Comparison of ENCODE assay signal across 13 cellular contexts in the genomic region with DNA sequence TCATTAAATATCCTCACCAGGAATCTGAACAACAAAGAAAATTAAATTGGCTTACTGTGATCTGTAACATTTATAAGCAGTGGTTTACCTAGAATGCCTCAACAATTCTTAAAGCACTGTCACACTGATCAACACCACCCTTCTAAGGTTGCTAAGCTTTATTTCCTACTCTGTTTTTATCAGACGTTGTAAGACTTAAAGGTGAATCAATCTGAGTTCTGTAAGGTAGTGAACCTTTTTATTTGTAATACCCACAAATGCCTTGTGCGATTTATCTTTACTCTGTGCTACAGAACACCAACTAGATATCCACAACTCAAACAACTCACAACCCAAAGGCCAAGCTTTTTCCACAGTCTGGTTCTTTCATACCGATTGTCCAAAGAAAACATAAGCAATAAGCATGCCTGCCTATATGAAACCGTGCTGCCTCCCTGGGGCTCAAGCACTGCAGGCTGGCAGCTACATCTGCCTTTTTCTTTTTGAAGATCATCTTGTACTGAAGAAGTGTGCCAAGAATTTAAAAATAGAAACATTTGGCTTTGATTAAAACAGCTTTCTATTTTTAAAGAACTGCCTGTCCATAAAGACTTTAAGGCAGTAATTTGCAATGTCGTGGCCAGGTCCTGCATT.
DNase-seq lines count a peak whose midpoint lies in the region; ATAC-seq and TF ChIP-seq lines count a peak whose summit lies in the region.
"Had no signal": no experiment of that assay in that cellular context is flagged by ENCODE, and none has a peak within 500 bp of the region (broad histone marks: within the 10 kb centered on the region; RNA-seq: fewer than 3 reads in every experiment).

No MANE protein-coding gene starts in this region.

- POLR2A ChIA-PET in MCF 10A (lab: Yijun Ruan, JAX) (interaction anchor here (3.4 kb wide), 1 partner anchor 17 kb away, joined by 8 read pairs; no protein-coding TSS in a partner anchor), T-cell (lab: Charles Lee) (interaction anchor here in 1 of 2 donors (0.6 kb wide), 1 partner anchor 27 kb away, joined by 6 read pairs; no protein-coding TSS in a partner anchor)

- CTCF ChIA-PET in MCF 10A (lab: Yijun Ruan, JAX) (interaction anchor here (0.8 to 1.8 kb wide), 5 partner anchors 17 to 366 kb away, joined by 3 to 9 read pairs (median 4); no protein-coding TSS in a partner anchor), T-cell (lab: Charles Lee) (interaction anchor here (0.6 kb wide), 2 partner anchors 201 to 1844 kb away, joined by 3 read pairs; no protein-coding TSS in a partner anchor)

- no peaks in the 10 kb centered on the region for H3K79me2 ChIP-seq in mesendoderm (ENCODE audit: control insufficient read depth, insufficient read depth, low read length)

- H3K36me3 ChIP-seq in breast epithelium, result no peaks in the 10 kb centered on the region
- no peaks in the 10 kb centered on the region for H3K36me3 ChIP-seq in mesendoderm (ENCODE audit: control insufficient read depth, insufficient read depth, low read length)
- H3K36me3 ChIP-seq: neutrophil had no signal

- no peak overlapping the region for H2BK120ac ChIP-seq in mesendoderm (ENCODE audit: low read depth, low read length)

- peak; percentile 5 for DNase-seq in MCF 10A (ENCODE audit: unreplicated experiment)
- no peak for DNase-seq in breast epithelium (ENCODE audit: low spot score in 2 of 2)
- peak; percentile 59 for DNase-seq in epidermal melanocyte (ENCODE audit: insufficient read length, low spot score)
- no peak for DNase-seq in mesendoderm
- no peak for DNase-seq in T-cell
- no peak for DNase-seq in OCI-M2 (lab: John Stamatoyannopoulos, UW; ENCODE audit: unreplicated experiment)
- no peak for DNase-seq in AG08396 (ENCODE audit: low spot score)
- DNase-seq: activated CD4-positive, CD25-positive, alpha-beta regulatory T cell treated with anti-CD3 and anti-CD28 coated beads, Interleukin-2, amount 50 U/mL, for 72 hours; activated T-cell treated with anti-CD3 and anti-CD28 coated beads for 4 hours; Calu3; effector CD8-positive, alpha-beta T cell had no signal

- TF ChIP-seq POLR2A in breast epithelium (IDR thresholded peaks at IDR 0.05), result no peak

- TF ChIP-seq CTCF in MCF 10A (IDR thresholded peaks at IDR 0.05; ENCODE audit: unreplicated experiment) (no peak), breast epithelium (IDR thresholded peaks at IDR 0.05) (no peak)

- H3K27me3 ChIP-seq in breast epithelium (no peaks in the 10 kb centered on the region), mesendoderm (ENCODE audit: insufficient read depth, low read length, poor library complexity) (no peaks in the 10 kb centered on the region)
- H3K27me3 ChIP-seq: neutrophil had no signal

- H3K9me3 Mint-ChIP-seq in MCF 10A (ENCODE audit: unreplicated experiment) (peaks cover 16% of the 10 kb centered on the region), T-cell (peaks cover 8 to 25% (median 18%) of the 10 kb centered on the region in 3 donors)

- H3K4me3 Mint-ChIP-seq in MCF 10A (ENCODE audit: unreplicated experiment), result no peak overlapping the region
- H3K4me3 Mint-ChIP-seq in T-cell, result no peak overlapping the region

- H3K27me3 Mint-ChIP-seq in MCF 10A (ENCODE audit: insufficient read depth, unreplicated experiment) (no peaks in the 10 kb centered on the region), T-cell (no peaks in the 10 kb centered on the region)

- no TSS peak for BruUV-seq in MCF 10A (replicated peaks; lab: Mats Ljungman, UMichigan)

- intact Hi-C loops in MCF 10A (cut with micrococcal nuclease), result no loop called here
- intact Hi-C loops in breast epithelium (cut with DNase I; ENCODE audit: low total_unique reads), result no loop called here

- H2BK15ac ChIP-seq in mesendoderm (replicated peaks; ENCODE audit: low read depth), result no peak overlapping the region

- no peaks in the 10 kb centered on the region for H3K4me1 ChIP-seq in breast epithelium
- no peaks in the 10 kb centered on the region for H3K4me1 ChIP-seq in mesendoderm (ENCODE audit: control insufficient read depth, low read depth, low read length)

- H3K23ac ChIP-seq in mesendoderm (ENCODE audit: low read length), result no peak overlapping the region

- H2AK5ac ChIP-seq in mesendoderm (ENCODE audit: low read length), result no peak overlapping the region

- no peaks in the 10 kb centered on the region for H3K79me1 ChIP-seq in mesendoderm (ENCODE audit: low read length)

- no peak overlapping the region for H2BK5ac ChIP-seq in mesendoderm (ENCODE audit: low read length)

- no peak overlapping the region for H3K4ac ChIP-seq in mesendoderm (ENCODE audit: low read depth, low read length)

- no peak for ATAC-seq in GM21723 (IDR thresholded peaks at IDR 0.05; ENCODE audit: unreplicated experiment)
- ATAC-seq in T-cell (replicated peaks in 1 of 4), result no peak

- peak overlapping the region; percentile 56 for H4K5ac ChIP-seq in mesendoderm (ENCODE audit: low read length)

- H3K27ac Mint-ChIP-seq in MCF 10A (ENCODE audit: low read depth, unreplicated experiment), result no peak overlapping the region
- H3K27ac Mint-ChIP-seq in T-cell, result no peak overlapping the region

- no peak overlapping the region for H3K56ac ChIP-seq in mesendoderm (ENCODE audit: low read length)

- H3K36me3 Mint-ChIP-seq in MCF 10A (ENCODE audit: insufficient read depth, unreplicated experiment) (no peaks in the 10 kb centered on the region), T-cell (no peaks in the 10 kb centered on the region)

- no peak overlapping the region for H3K4me2 ChIP-seq in mesendoderm (ENCODE audit: low read length)

- H3K4me1 Mint-ChIP-seq in MCF 10A (ENCODE audit: insufficient read depth, unreplicated experiment), result no peaks in the 10 kb centered on the region
- no peaks in the 10 kb centered on the region for H3K4me1 Mint-ChIP-seq in T-cell

- H3K9me3 ChIP-seq in breast epithelium, result peaks cover 0 to 7% of the 10 kb centered on the region in 2 donors
- H3K9me3 ChIP-seq: neutrophil had no signal

- no peak overlapping the region for H3K18ac ChIP-seq in mesendoderm (ENCODE audit: low read length)

- H3K4me3 ChIP-seq in breast epithelium (no peak overlapping the region), mesendoderm (ENCODE audit: low read length) (no peak overlapping the region)

- WGBS in mesendoderm (ENCODE audit: extremely low coverage, insufficient coverage, low lambda C conversion rate), result no CpG with 5 or more reads among the region's 5 CpGs

- H3K27ac ChIP-seq in breast epithelium (no peak overlapping the region), mesendoderm (ENCODE audit: low read depth, low read length) (no peak overlapping the region)
- H3K27ac ChIP-seq: neutrophil had no signal

- H4K8ac ChIP-seq in mesendoderm (ENCODE audit: low read depth, low read length), result no peak overlapping the region

- H3K9ac ChIP-seq in mesendoderm (ENCODE audit: low read length), result no peak overlapping the region

Comparison
In these comparisons a context has a peak if more than half of its experiments do, and no peak if none do; other contexts are left out.
1. DNase-seq: peak in MCF 10A (single experiment) and epidermal melanocyte (single experiment); none in breast epithelium (0 of 2), mesendoderm (single experiment), T-cell (0 of 34), OCI-M2 (single experiment) and AG08396 (single experiment).